Comparison of ENCODE assay signal across 8 cellular contexts in genomic region chr3:170614214-170614966, GRCh38. TPM values are rescaled to one million over a fixed set of nuclear protein-coding genes. Genes with fewer than 3 reads are reported as not detected.
DNase-seq lines count a peak whose midpoint lies in the region; ATAC-seq, FAIRE-seq and TF ChIP-seq lines count a peak whose summit lies in the region.

No MANE protein-coding gene starts in this region.

- CTCF ChIA-PET in WTC11 (lab: Charles Lee) = interaction anchor here (1.0 kb wide), 1 partner anchor 201 kb away, joined by 4 read pairs; no protein-coding TSS in a partner anchor

- H3K36me3 ChIP-seq in heart left ventricle = no peaks in the 10 kb centered on the region
- H3K36me3 ChIP-seq in kidney (ENCODE audit: control insufficient read depth in 1 of 2, insufficient read depth in 2 of 2, low read length in 2 of 2) = no peaks in the 10 kb centered on the region

- no peak for FAIRE-seq in kidney (lab: Jason Lieb, UNC)

- intact Hi-C loops in heart left ventricle (cut with DNase I) = no loop called here
- intact Hi-C loops in kidney (cut with DNase I) = no loop called here

- H3K4me1 Mint-ChIP-seq in WTC11 = no peaks in the 10 kb centered on the region

- peaks cover 0 to 12% (median 2%) of the 10 kb centered on the region in 12 donors for H3K4me1 ChIP-seq in heart left ventricle
- H3K4me1 ChIP-seq in kidney (ENCODE audit: control insufficient read depth in 1 of 2, insufficient read depth in 1 of 2, low read depth in 1 of 2, low read length in 2 of 2) = no peaks in the 10 kb centered on the region

- POLR2A ChIA-PET in WTC11 (lab: Charles Lee) = interaction anchor here (0.6 kb wide), 1 partner anchor 37 kb away, joined by 4 read pairs; no protein-coding TSS in a partner anchor

- ATAC-seq in WTC11 (no peak), heart left ventricle (peak; percentile 96 to 100 (median 99))

- H3K36me3 Mint-ChIP-seq in WTC11 = 0 out of 2 replicates have a peak, but pooled peaks cover 2% of the 10 kb centered on the region

- H3K4me3 Mint-ChIP-seq in WTC11 = no peak overlapping the region

- H3K9ac ChIP-seq in kidney (ENCODE audit: low read length in 2 of 2) = no peak overlapping the region

- H3K27ac ChIP-seq in heart left ventricle = peak overlapping the region in 10 of 12 donors; percentile 29 to 78 (median 71)
- H3K27ac ChIP-seq in kidney (ENCODE audit: low read depth in 2 of 2, low read length in 2 of 2) = no peak overlapping the region

- H3K27ac Mint-ChIP-seq in WTC11 = 0 out of 2 replicates have a peak overlapping the region, but pooled peaks have one; percentile 13

- H3K4me3 ChIP-seq in heart left ventricle = no peak overlapping the region
- no peak overlapping the region for H3K4me3 ChIP-seq in kidney (ENCODE audit: low read length in 2 of 2)

- no peak for TF ChIP-seq CTCF in WTC11 (IDR thresholded peaks at IDR 0.05)
- no peak for TF ChIP-seq CTCF in heart left ventricle (IDR thresholded peaks at IDR 0.05)
- TF ChIP-seq CTCF in kidney (IDR thresholded peaks at IDR 0.05; ENCODE audit: borderline replicate concordance, extremely low read depth, insufficient read depth) = no peak

- peaks cover 23% of the 10 kb centered on the region for H3K9me3 Mint-ChIP-seq in WTC11

- no peaks in the 10 kb centered on the region for H3K27me3 ChIP-seq in heart left ventricle

- TF ChIP-seq POLR2A in heart left ventricle (IDR thresholded peaks at IDR 0.05) = no peak

- DNase-seq in HT-29 (ENCODE audit: low spot score) = peak; percentile 25
- DNase-seq in WTC11 (ENCODE audit: low spot score) = no peak
- peak in 4 of 5 donors; percentile 13 to 49 (median 33) for DNase-seq in heart left ventricle
- DNase-seq in superior temporal gyrus (ENCODE audit: extremely low spot score) = peak; percentile 78
- DNase-seq in NAMALWA (ENCODE audit: low spot score) = no peak
- DNase-seq in NCI-H345 (lab: John Stamatoyannopoulos, UW) = no peak
- DNase-seq in kidney = no peak
- no peak for DNase-seq in SHP77 treated with DMSO at 0.1 percent for 48 hours (lab: John Stamatoyannopoulos, UW)

- H3K27me3 Mint-ChIP-seq in WTC11 (ENCODE audit: low read depth) = no peaks in the 10 kb centered on the region

- H3K9me3 ChIP-seq in heart left ventricle = peaks cover 0 to 14% (median 0%) of the 10 kb centered on the region in 12 donors
- no peaks in the 10 kb centered on the region for H3K9me3 ChIP-seq in kidney (ENCODE audit: control insufficient read depth in 1 of 2, low read length in 2 of 2)

- WGBS in heart left ventricle, 4 donors = 37 to 48% (median 40%) methylated on average over 5 of the region's 5 CpGs

TF ChIP-seq in WTC11, 78 proteins besides CTCF, POLR2A, EP300 and RAD21:
- TF ChIP-seq KAT7 (CRISPR knock-in tag; IDR thresholded peaks at IDR 0.05; ENCODE audit: borderline replicate concordance) = no peak
- no peak for TF ChIP-seq ZNF219 (CRISPR knock-in tag; IDR thresholded peaks at IDR 0.05; ENCODE audit: borderline replicate concordance)
- no peak for TF ChIP-seq FOXJ3 (CRISPR knock-in tag; IDR thresholded peaks at IDR 0.05; ENCODE audit: borderline replicate concordance)
- no peak for TF ChIP-seq NR2C2 (CRISPR knock-in tag; IDR thresholded peaks at IDR 0.05)
- TF ChIP-seq RELA (CRISPR knock-in tag; IDR thresholded peaks at IDR 0.05; ENCODE audit: borderline replicate concordance) = no peak
- TF ChIP-seq GRHL2 (CRISPR knock-in tag; IDR thresholded peaks at IDR 0.05; ENCODE audit: insufficient replicate concordance, severe bottlenecking) = no peak
- TF ChIP-seq E2F4 (CRISPR knock-in tag; IDR thresholded peaks at IDR 0.05; ENCODE audit: borderline replicate concordance, low read depth) = no peak
TF ChIP-seq in WTC11: peak in this region for 0.

RNA-seq across cellular contexts. Expression of gene SLC7A14, which starts 28.5 kb away (rescaled TPM):
- not detected in 2 replicates for total RNA-seq in HT-29 (2014; rRNA removed; shearing (Covaris generic))
- total RNA-seq in WTC11 (2021) (0.25 to 0.68 TPM (median 0.62 TPM) in 3 replicates), heart left ventricle (under 1 TPM in 2 of 9 donors, not detected in 7; 0.02 TPM), kidney (not detected)
- polyA plus RNA-seq in heart left ventricle (not detected), kidney (ENCODE audit: insufficient read depth, low read depth, low replicate concordance) (0.04 TPM)

Comparison
In these comparisons a context has a peak if more than half of its experiments do, and no peak if none do; other contexts are left out.
1. DNase-seq: peak in HT-29 (single experiment), heart left ventricle (4 of 5) and superior temporal gyrus (single experiment); none in WTC11 (single experiment), NAMALWA (single experiment), NCI-H345 (single experiment), kidney (single experiment) and SHP77 treated with DMSO at 0.1 percent for 48 hours (single experiment).
2. H3K27ac ChIP-seq: peak in heart left ventricle (10 of 12); none in kidney (0 of 2).